ENCODE assay signal across 8 cellular contexts in genomic region chr6:142845143-142845571, GRCh38.
DNase-seq lines count a peak whose midpoint lies in the region; ATAC-seq and TF ChIP-seq lines count a peak whose summit lies in the region.

No MANE protein-coding gene starts in this region.

- POLR2A ChIA-PET in WTC11 (lab: Charles Lee) = interaction anchor here (0.6 kb wide), 1 partner anchor 16 kb away, joined by 3 read pairs; no protein-coding TSS in a partner anchor

- peak; percentile 40 for ATAC-seq in activated CD8-positive, alpha-beta memory T cell treated with anti-CD3 and anti-CD28 coated beads, Interleukin-2, amount 10 ng/mL, durations not matched to agents 7 days and 5 days
- ATAC-seq in HG03045 (IDR thresholded peaks at IDR 0.05; ENCODE audit: unreplicated experiment) (peak; percentile 28), WTC11 (no peak)

- CTCF ChIA-PET in activated CD8-positive, alpha-beta memory T cell treated with anti-CD3 and anti-CD28 coated beads, Interleukin-2, amount 10 ng/mL, durations not matched to agents 7 days and 5 days (lab: Charles Lee) = interaction anchor here (0.9 to 1.6 kb wide), 7 partner anchors 8 to 582 kb away, joined by 3 to 6 read pairs (median 4); no protein-coding TSS in a partner anchor
- CTCF ChIA-PET in WTC11 (lab: Charles Lee) = interaction anchor here (0.6 to 1.9 kb wide), 3 partner anchors 21 to 40 kb away, joined by 3 to 7 read pairs (median 3); no protein-coding TSS in a partner anchor

- DNase-seq in activated CD8-positive, alpha-beta memory T cell treated with anti-CD3 and anti-CD28 coated beads, Interleukin-2, amount 10 ng/mL, durations not matched to agents 7 days and 5 days = no peak
- DNase-seq in activated CD8-positive, alpha-beta memory T cell treated with anti-CD3 and anti-CD28 coated beads, Interleukin-2, amount 50 U/mL, for 48 hours = no peak
- DNase-seq in WTC11 (ENCODE audit: low spot score) = no peak
- peak; percentile 72 for DNase-seq in kidney tubule cell (ENCODE audit: low spot score)
- no peak for DNase-seq in type B pancreatic cell (ENCODE audit: extremely low spot score, unreplicated experiment)
- DNase-seq in HT-29 (ENCODE audit: low spot score) = no peak
- DNase-seq in GOT3 (lab: John Stamatoyannopoulos, UW) = no peak

- H3K27ac Mint-ChIP-seq in activated CD8-positive, alpha-beta memory T cell treated with anti-CD3 and anti-CD28 coated beads, Interleukin-2, amount 10 ng/mL, durations not matched to agents 7 days and 5 days = peak overlapping the region; percentile 89
- H3K27ac Mint-ChIP-seq in WTC11 (peak overlapping the region; percentile 51; the same call in 1 of the 2 replicates), type B pancreatic cell (peak overlapping the region; percentile 93)

- no peak for TF ChIP-seq CTCF in WTC11 (IDR thresholded peaks at IDR 0.05)
- TF ChIP-seq CTCF in type B pancreatic cell (conservative IDR thresholded peaks at IDR 0.05) = no peak

- no peaks in the 10 kb centered on the region for H3K27me3 Mint-ChIP-seq in activated CD8-positive, alpha-beta memory T cell treated with anti-CD3 and anti-CD28 coated beads, Interleukin-2, amount 10 ng/mL, durations not matched to agents 7 days and 5 days
- no peaks in the 10 kb centered on the region for H3K27me3 Mint-ChIP-seq in WTC11 (ENCODE audit: low read depth)
- no peaks in the 10 kb centered on the region for H3K27me3 Mint-ChIP-seq in type B pancreatic cell

- H3K4me1 Mint-ChIP-seq in activated CD8-positive, alpha-beta memory T cell treated with anti-CD3 and anti-CD28 coated beads, Interleukin-2, amount 10 ng/mL, durations not matched to agents 7 days and 5 days = peaks cover 81% of the 10 kb centered on the region
- H3K4me1 Mint-ChIP-seq in WTC11 = peaks cover 66% of the 10 kb centered on the region
- peaks cover 64% of the 10 kb centered on the region for H3K4me1 Mint-ChIP-seq in type B pancreatic cell (ENCODE audit: unreplicated experiment)

- peaks cover 2% of the 10 kb centered on the region for H3K36me3 Mint-ChIP-seq in activated CD8-positive, alpha-beta memory T cell treated with anti-CD3 and anti-CD28 coated beads, Interleukin-2, amount 10 ng/mL, durations not matched to agents 7 days and 5 days
- H3K36me3 Mint-ChIP-seq in WTC11 = no peaks in the 10 kb centered on the region
- no peaks in the 10 kb centered on the region for H3K36me3 Mint-ChIP-seq in type B pancreatic cell

- peak overlapping the region; percentile 74 for H3K4me3 Mint-ChIP-seq in activated CD8-positive, alpha-beta memory T cell treated with anti-CD3 and anti-CD28 coated beads, Interleukin-2, amount 10 ng/mL, durations not matched to agents 7 days and 5 days
- H3K4me3 Mint-ChIP-seq in WTC11 = peak overlapping the region; percentile 30; the same call in 1 of the 2 replicates
- H3K4me3 Mint-ChIP-seq in type B pancreatic cell = peak overlapping the region; percentile 76

- no peaks in the 10 kb centered on the region for H3K9me3 Mint-ChIP-seq in activated CD8-positive, alpha-beta memory T cell treated with anti-CD3 and anti-CD28 coated beads, Interleukin-2, amount 10 ng/mL, durations not matched to agents 7 days and 5 days (ENCODE audit: low read depth)
- H3K9me3 Mint-ChIP-seq in WTC11 = no peaks in the 10 kb centered on the region
- no peaks in the 10 kb centered on the region for H3K9me3 Mint-ChIP-seq in type B pancreatic cell

TF ChIP-seq in WTC11, 78 proteins besides CTCF, POLR2A, EP300 and RAD21 (continues in another document):
- TF ChIP-seq ESRRA (CRISPR knock-in tag; IDR thresholded peaks at IDR 0.05; ENCODE audit: borderline replicate concordance) = no peak
- TF ChIP-seq ETV6 (CRISPR knock-in tag; IDR thresholded peaks at IDR 0.05) = no peak
- TF ChIP-seq, protein P1, sequence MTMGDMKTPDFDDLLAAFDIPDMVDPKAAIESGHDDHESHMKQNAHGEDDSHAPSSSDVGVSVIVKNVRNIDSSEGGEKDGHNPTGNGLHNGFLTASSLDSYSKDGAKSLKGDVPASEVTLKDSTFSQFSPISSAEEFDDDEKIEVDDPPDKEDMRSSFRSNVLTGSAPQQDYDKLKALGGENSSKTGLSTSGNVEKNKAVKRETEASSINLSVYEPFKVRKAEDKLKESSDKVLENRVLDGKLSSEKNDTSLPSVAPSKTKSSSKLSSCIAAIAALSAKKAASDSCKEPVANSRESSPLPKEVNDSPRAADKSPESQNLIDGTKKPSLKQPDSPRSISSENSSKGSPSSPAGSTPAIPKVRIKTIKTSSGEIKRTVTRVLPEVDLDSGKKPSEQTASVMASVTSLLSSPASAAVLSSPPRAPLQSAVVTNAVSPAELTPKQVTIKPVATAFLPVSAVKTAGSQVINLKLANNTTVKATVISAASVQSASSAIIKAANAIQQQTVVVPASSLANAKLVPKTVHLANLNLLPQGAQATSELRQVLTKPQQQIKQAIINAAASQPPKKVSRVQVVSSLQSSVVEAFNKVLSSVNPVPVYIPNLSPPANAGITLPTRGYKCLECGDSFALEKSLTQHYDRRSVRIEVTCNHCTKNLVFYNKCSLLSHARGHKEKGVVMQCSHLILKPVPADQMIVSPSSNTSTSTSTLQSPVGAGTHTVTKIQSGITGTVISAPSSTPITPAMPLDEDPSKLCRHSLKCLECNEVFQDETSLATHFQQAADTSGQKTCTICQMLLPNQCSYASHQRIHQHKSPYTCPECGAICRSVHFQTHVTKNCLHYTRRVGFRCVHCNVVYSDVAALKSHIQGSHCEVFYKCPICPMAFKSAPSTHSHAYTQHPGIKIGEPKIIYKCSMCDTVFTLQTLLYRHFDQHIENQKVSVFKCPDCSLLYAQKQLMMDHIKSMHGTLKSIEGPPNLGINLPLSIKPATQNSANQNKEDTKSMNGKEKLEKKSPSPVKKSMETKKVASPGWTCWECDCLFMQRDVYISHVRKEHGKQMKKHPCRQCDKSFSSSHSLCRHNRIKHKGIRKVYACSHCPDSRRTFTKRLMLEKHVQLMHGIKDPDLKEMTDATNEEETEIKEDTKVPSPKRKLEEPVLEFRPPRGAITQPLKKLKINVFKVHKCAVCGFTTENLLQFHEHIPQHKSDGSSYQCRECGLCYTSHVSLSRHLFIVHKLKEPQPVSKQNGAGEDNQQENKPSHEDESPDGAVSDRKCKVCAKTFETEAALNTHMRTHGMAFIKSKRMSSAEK (CRISPR knock-in tag; IDR thresholded peaks at IDR 0.05; ENCODE audit: borderline replicate concordance) = no peak
- no peak for TF ChIP-seq TCF7 (CRISPR knock-in tag; IDR thresholded peaks at IDR 0.05; ENCODE audit: low read depth)
- no peak for TF ChIP-seq ZNF219 (CRISPR knock-in tag; IDR thresholded peaks at IDR 0.05; ENCODE audit: borderline replicate concordance)
- TF ChIP-seq, protein P2, sequence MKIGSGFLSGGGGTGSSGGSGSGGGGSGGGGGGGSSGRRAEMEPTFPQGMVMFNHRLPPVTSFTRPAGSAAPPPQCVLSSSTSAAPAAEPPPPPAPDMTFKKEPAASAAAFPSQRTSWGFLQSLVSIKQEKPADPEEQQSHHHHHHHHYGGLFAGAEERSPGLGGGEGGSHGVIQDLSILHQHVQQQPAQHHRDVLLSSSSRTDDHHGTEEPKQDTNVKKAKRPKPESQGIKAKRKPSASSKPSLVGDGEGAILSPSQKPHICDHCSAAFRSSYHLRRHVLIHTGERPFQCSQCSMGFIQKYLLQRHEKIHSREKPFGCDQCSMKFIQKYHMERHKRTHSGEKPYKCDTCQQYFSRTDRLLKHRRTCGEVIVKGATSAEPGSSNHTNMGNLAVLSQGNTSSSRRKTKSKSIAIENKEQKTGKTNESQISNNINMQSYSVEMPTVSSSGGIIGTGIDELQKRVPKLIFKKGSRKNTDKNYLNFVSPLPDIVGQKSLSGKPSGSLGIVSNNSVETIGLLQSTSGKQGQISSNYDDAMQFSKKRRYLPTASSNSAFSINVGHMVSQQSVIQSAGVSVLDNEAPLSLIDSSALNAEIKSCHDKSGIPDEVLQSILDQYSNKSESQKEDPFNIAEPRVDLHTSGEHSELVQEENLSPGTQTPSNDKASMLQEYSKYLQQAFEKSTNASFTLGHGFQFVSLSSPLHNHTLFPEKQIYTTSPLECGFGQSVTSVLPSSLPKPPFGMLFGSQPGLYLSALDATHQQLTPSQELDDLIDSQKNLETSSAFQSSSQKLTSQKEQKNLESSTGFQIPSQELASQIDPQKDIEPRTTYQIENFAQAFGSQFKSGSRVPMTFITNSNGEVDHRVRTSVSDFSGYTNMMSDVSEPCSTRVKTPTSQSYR (CRISPR knock-in tag; IDR thresholded peaks at IDR 0.05) = no peak
- no peak for TF ChIP-seq ZNF396 (CRISPR knock-in tag; IDR thresholded peaks at IDR 0.05; ENCODE audit: borderline replicate concordance)
- no peak for TF ChIP-seq MYBL2 (CRISPR knock-in tag; IDR thresholded peaks at IDR 0.05)
- TF ChIP-seq FOXP1 (CRISPR knock-in tag; IDR thresholded peaks at IDR 0.05; ENCODE audit: borderline replicate concordance) = no peak
- TF ChIP-seq, protein P3, sequence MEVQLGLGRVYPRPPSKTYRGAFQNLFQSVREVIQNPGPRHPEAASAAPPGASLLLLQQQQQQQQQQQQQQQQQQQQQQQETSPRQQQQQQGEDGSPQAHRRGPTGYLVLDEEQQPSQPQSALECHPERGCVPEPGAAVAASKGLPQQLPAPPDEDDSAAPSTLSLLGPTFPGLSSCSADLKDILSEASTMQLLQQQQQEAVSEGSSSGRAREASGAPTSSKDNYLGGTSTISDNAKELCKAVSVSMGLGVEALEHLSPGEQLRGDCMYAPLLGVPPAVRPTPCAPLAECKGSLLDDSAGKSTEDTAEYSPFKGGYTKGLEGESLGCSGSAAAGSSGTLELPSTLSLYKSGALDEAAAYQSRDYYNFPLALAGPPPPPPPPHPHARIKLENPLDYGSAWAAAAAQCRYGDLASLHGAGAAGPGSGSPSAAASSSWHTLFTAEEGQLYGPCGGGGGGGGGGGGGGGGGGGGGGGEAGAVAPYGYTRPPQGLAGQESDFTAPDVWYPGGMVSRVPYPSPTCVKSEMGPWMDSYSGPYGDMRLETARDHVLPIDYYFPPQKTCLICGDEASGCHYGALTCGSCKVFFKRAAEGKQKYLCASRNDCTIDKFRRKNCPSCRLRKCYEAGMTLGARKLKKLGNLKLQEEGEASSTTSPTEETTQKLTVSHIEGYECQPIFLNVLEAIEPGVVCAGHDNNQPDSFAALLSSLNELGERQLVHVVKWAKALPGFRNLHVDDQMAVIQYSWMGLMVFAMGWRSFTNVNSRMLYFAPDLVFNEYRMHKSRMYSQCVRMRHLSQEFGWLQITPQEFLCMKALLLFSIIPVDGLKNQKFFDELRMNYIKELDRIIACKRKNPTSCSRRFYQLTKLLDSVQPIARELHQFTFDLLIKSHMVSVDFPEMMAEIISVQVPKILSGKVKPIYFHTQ (CRISPR knock-in tag; IDR thresholded peaks at IDR 0.05) = no peak
- TF ChIP-seq ZNF317 (CRISPR knock-in tag; IDR thresholded peaks at IDR 0.05; ENCODE audit: borderline replicate concordance, low read depth) = no peak
- no peak for TF ChIP-seq ATF3 (CRISPR knock-in tag; conservative IDR thresholded peaks at IDR 0.05)
